Comparison of ENCODE assay signal across 8 cellular contexts in genomic region chr7:38463277-38464224, GRCh38.
DNase-seq lines count a peak whose midpoint lies in the region; ATAC-seq and TF ChIP-seq lines count a peak whose summit lies in the region.

No MANE protein-coding gene starts in this region.

- H2AFZ ChIP-seq in IMR-90 (replicated peaks; ENCODE audit: low read length, poor library complexity) (peak overlapping the region; percentile 70), fibroblast of lung (ENCODE audit: low read length) (no peak overlapping the region)

- H3K27ac ChIP-seq in IMR-90 (ENCODE audit: insufficient read depth, low read length) (no peak overlapping the region), fibroblast of lung (ENCODE audit: insufficient read depth, low read length) (no peak overlapping the region)

- intact Hi-C loops in IMR-90 (cut with micrococcal nuclease) = no loop called here

- no peak overlapping the region; the same call in 1 of the 2 replicates for H3K4ac ChIP-seq in IMR-90 (ENCODE audit: low read depth, low read length)

- H3K27me3 ChIP-seq in IMR-90 (ENCODE audit: control insufficient read depth, insufficient read depth, low read length) = no peaks in the 10 kb centered on the region
- no peaks in the 10 kb centered on the region for H3K27me3 ChIP-seq in fibroblast of lung (ENCODE audit: control insufficient read depth, insufficient read depth, low read length)

- WGBS in IMR-90 (ENCODE audit: extremely low coverage in 2 of 2, insufficient read length in 1 of 2), 2 experiments = 0% methylated on average over 1 of the region's 8 CpGs; no CpG with 5 or more reads in 1 of the 2 experiments

- H3K9me3 ChIP-seq in IMR-90 (ENCODE audit: control insufficient read depth, insufficient read depth, low read length) (no peaks in the 10 kb centered on the region), fibroblast of lung (ENCODE audit: control insufficient read depth, insufficient read depth, low read depth, low read length) (no peaks in the 10 kb centered on the region)

- TF ChIP-seq CTCF in IMR-90 (conservative IDR thresholded peaks at IDR 0.05; ENCODE audit: low read depth, low read length) (no peak), fibroblast of lung (conservative IDR thresholded peaks at IDR 0.05 in 1 of 2, IDR thresholded peaks at IDR 0.05 in 1 of 2; ENCODE audit: low read depth in 1 of 2, low read length in 2 of 2) (no peak)

- H3K23ac ChIP-seq in IMR-90 (ENCODE audit: low read depth, low read length) = no peak overlapping the region; the same call in 1 of the 2 replicates

- no peak for TF ChIP-seq POLR2A in IMR-90 (IDR thresholded peaks at IDR 0.05; ENCODE audit: low read depth, low read length)

- no peak overlapping the region for H3K18ac ChIP-seq in IMR-90 (ENCODE audit: low read depth, low read length)

- CTCF ChIA-PET in IMR-90 (lab: Yijun Ruan, JAX) = no interaction called here

- no peak overlapping the region for H3K14ac ChIP-seq in IMR-90 (replicated peaks; ENCODE audit: low read depth, low read length)

- H3K4me3 ChIP-seq in IMR-90 (ENCODE audit: insufficient read depth, low read depth, low read length) = no peak overlapping the region
- peak overlapping the region in 1 of 4 experiments; percentile 39 for H3K4me3 ChIP-seq in fibroblast of lung (replicated peaks in 1 of 4; ENCODE audit: control extremely low read depth in 1 of 4, insufficient read depth in 1 of 4, low read depth in 3 of 4, low read length in 4 of 4)

- no peaks in the 10 kb centered on the region for H3K9me1 ChIP-seq in IMR-90 (ENCODE audit: insufficient read depth, low read length)

- H3K79me2 ChIP-seq in fibroblast of lung (ENCODE audit: control insufficient read depth, insufficient read depth, low read length) = no peaks in the 10 kb centered on the region

- POLR2A ChIA-PET in IMR-90 (lab: Charles Lee; ENCODE audit: unreplicated experiment) = no interaction called here

- no peak overlapping the region for H4K8ac ChIP-seq in IMR-90 (ENCODE audit: low read depth in 2 of 2, low read length in 2 of 2)

- dilution Hi-C loops in IMR-90 (cut with HindIII; ENCODE audit: low sequenced_read_pairs, unreplicated experiment) = no loop called here

- no peaks in the 10 kb centered on the region for H4K20me1 ChIP-seq in IMR-90 (ENCODE audit: insufficient read depth, low read length)
- no peaks in the 10 kb centered on the region for H4K20me1 ChIP-seq in fibroblast of lung (ENCODE audit: control insufficient read depth, extremely low read depth, insufficient read depth, low read length)

- no peak overlapping the region for H4K91ac ChIP-seq in IMR-90 (ENCODE audit: insufficient read depth, low read depth, low read length)

- H3K36me3 ChIP-seq in IMR-90 (ENCODE audit: control insufficient read depth, insufficient read depth, low read length) (no peaks in the 10 kb centered on the region), fibroblast of lung (ENCODE audit: control insufficient read depth, insufficient read depth, low read length) (no peaks in the 10 kb centered on the region)

- no TSS peak for BruUV-seq in IMR-90 (replicated peaks; lab: Mats Ljungman, UMichigan)

- H3K56ac ChIP-seq in IMR-90 (ENCODE audit: extremely low read depth, insufficient read depth, low read length) = no peak overlapping the region

- DNase-seq in COLO829 (ENCODE audit: low spot score) (peak; percentile 28), IMR-90 (peak; percentile 77), fibroblast of lung (ENCODE audit: low read depth in 2 of 2) (peak; percentile 63 to 90), Kasumi-1 (lab: John Stamatoyannopoulos, UW) (no peak), DMS53 (lab: John Stamatoyannopoulos, UW) (no peak)
- peak; percentile 44 to 72 (median 51) for DNase-seq in activated CD8-positive, alpha-beta memory T cell treated with anti-CD3 and anti-CD28 coated beads for 48 hours (ENCODE audit: low read depth in 2 of 3, low spot score in 2 of 3)
- peak; percentile 83 to 85 for DNase-seq in stimulated activated CD4-positive, alpha-beta T cell treated with anti-CD3 and anti-CD28 coated beads, Interleukin-4, amount 100 ng/mL, for 48 hours (ENCODE audit: low read depth in 2 of 2)

- no peak overlapping the region for H2BK5ac ChIP-seq in IMR-90 (ENCODE audit: low read depth, low read length, poor library complexity, severe bottlenecking)

- no peak for TF ChIP-seq RAD21 in IMR-90 (IDR thresholded peaks at IDR 0.05; ENCODE audit: low read length)

- in situ Hi-C loops in IMR-90 (cut with MboI; ENCODE audit: low sequenced_read_pairs) = no loop called here

- no peak overlapping the region for H2AK9ac ChIP-seq in IMR-90 (replicated peaks; ENCODE audit: low read depth, low read length, poor library complexity)

- peak; percentile 92 for ATAC-seq in GM21515 (IDR thresholded peaks at IDR 0.05; ENCODE audit: unreplicated experiment)
- ATAC-seq in IMR-90 (ENCODE audit: low read depth) = peak; percentile 54

- no peak overlapping the region for H2BK120ac ChIP-seq in IMR-90 (ENCODE audit: low read depth, low read length)

- H4K5ac ChIP-seq in IMR-90 (ENCODE audit: low read depth, low read length) = no peak overlapping the region

- H2AK5ac ChIP-seq in IMR-90 (ENCODE audit: low read depth, low read length) = no peak overlapping the region

- no peak overlapping the region for H2BK15ac ChIP-seq in IMR-90 (ENCODE audit: low read depth, low read length)

- H3K9ac ChIP-seq in IMR-90 (ENCODE audit: low read depth, low read length) (no peak overlapping the region), fibroblast of lung (ENCODE audit: insufficient read depth, low read length) (no peak overlapping the region)

- H2BK20ac ChIP-seq in IMR-90 (ENCODE audit: low read depth, low read length) = no peak overlapping the region

- no peaks in the 10 kb centered on the region for H3K79me1 ChIP-seq in IMR-90 (ENCODE audit: low read depth in 1 of 2, low read length in 2 of 2)

- H3K4me1 ChIP-seq in IMR-90 (ENCODE audit: control insufficient read depth, insufficient read depth, low read length) = peaks cover 1% of the 10 kb centered on the region; the same call in 1 of the 2 replicates
- H3K4me1 ChIP-seq in fibroblast of lung (ENCODE audit: control insufficient read depth, extremely low read depth, insufficient read depth, low read length) = no peaks in the 10 kb centered on the region

- H3K4me2 ChIP-seq in IMR-90 (ENCODE audit: low read depth, low read length) (peak overlapping the region; percentile 61; the same call in 1 of the 2 replicates), fibroblast of lung (ENCODE audit: extremely low read depth, insufficient read depth, low read length) (peak overlapping the region; percentile 54)

TF ChIP-seq in IMR-90, 13 proteins besides CTCF, POLR2A, EP300 and RAD21:
- TF ChIP-seq BHLHE40 (IDR thresholded peaks at IDR 0.05; ENCODE audit: low read depth, low read length) = no peak
- TF ChIP-seq CHD1 (IDR thresholded peaks at IDR 0.05; ENCODE audit: low read depth, low read length) = no peak
- TF ChIP-seq CEBPB (IDR thresholded peaks at IDR 0.05; ENCODE audit: low read depth, low read length) = no peak
- no peak for TF ChIP-seq USF2 (IDR thresholded peaks at IDR 0.05; ENCODE audit: low read depth, low read length)
- TF ChIP-seq MAZ (IDR thresholded peaks at IDR 0.05; ENCODE audit: borderline replicate concordance, low read depth, low read length) = no peak
TF ChIP-seq in IMR-90: peak in this region for 0.

Comparison
In these comparisons a context has a peak if more than half of its experiments do, and no peak if none do; other contexts are left out.
1. DNase-seq: peak in COLO829 (single experiment), IMR-90 (single experiment), activated CD8-positive, alpha-beta memory T cell treated with anti-CD3 and anti-CD28 coated beads for 48 hours (3 of 3), fibroblast of lung (2 of 2) and stimulated activated CD4-positive, alpha-beta T cell treated with anti-CD3 and anti-CD28 coated beads, Interleukin-4, amount 100 ng/mL, for 48 hours (2 of 2); none in Kasumi-1 (0 of 2) and DMS53 (single experiment).